In genomic region chr6:56851104-56851503, GRCh38 we compare ENCODE assay signal across 7 cellular contexts.
A peak's percentile ranks its signal among the peaks of the same experiment; 100 is the strongest.
DNase-seq lines count a peak whose midpoint lies in the region; ATAC-seq lines count a peak whose summit lies in the region.

No MANE protein-coding gene starts in this region.

- DNase-seq in activated naive CD8-positive, alpha-beta T cell treated with anti-CD3 and anti-CD28 coated beads, Interleukin-2, amount 10 ng/mL, durations not matched to agents 7 days and 5 days = no peak
- DNase-seq in skeletal muscle cell (ENCODE audit: low read depth) = no peak
- DNase-seq in ureter (ENCODE audit: low spot score) = no peak
- no peak for DNase-seq in NCI-H2081 (lab: John Stamatoyannopoulos, UW)
- no peak for DNase-seq in middle frontal gyrus (ENCODE audit: extremely low spot score, low spot score)

- peak overlapping the region; percentile 70 for H3K4me3 Mint-ChIP-seq in activated naive CD8-positive, alpha-beta T cell treated with anti-CD3 and anti-CD28 coated beads, Interleukin-2, amount 10 ng/mL, durations not matched to agents 7 days and 5 days

- H3K4me3 ChIP-seq in iPS-11a (ENCODE audit: low read depth, low read length) (peak overlapping the region; percentile 53), skeletal muscle cell (ENCODE audit: low read depth, low read length) (peak overlapping the region; percentile 63)

- H3K27ac Mint-ChIP-seq in activated naive CD8-positive, alpha-beta T cell treated with anti-CD3 and anti-CD28 coated beads, Interleukin-2, amount 10 ng/mL, durations not matched to agents 7 days and 5 days = no peak overlapping the region

- H3K27me3 Mint-ChIP-seq in activated naive CD8-positive, alpha-beta T cell treated with anti-CD3 and anti-CD28 coated beads, Interleukin-2, amount 10 ng/mL, durations not matched to agents 7 days and 5 days = peaks cover 47% of the 10 kb centered on the region

- H3K9me3 Mint-ChIP-seq in activated naive CD8-positive, alpha-beta T cell treated with anti-CD3 and anti-CD28 coated beads, Interleukin-2, amount 10 ng/mL, durations not matched to agents 7 days and 5 days = no peaks in the 10 kb centered on the region

- ATAC-seq in GM21576 (IDR thresholded peaks at IDR 0.05; ENCODE audit: unreplicated experiment) = peak; percentile 1
- no peak for ATAC-seq in activated naive CD8-positive, alpha-beta T cell treated with anti-CD3 and anti-CD28 coated beads, Interleukin-2, amount 10 ng/mL, durations not matched to agents 7 days and 5 days (ENCODE audit: low read depth)

- peaks cover 19% of the 10 kb centered on the region for H3K4me1 Mint-ChIP-seq in activated naive CD8-positive, alpha-beta T cell treated with anti-CD3 and anti-CD28 coated beads, Interleukin-2, amount 10 ng/mL, durations not matched to agents 7 days and 5 days

- H3K36me3 Mint-ChIP-seq in activated naive CD8-positive, alpha-beta T cell treated with anti-CD3 and anti-CD28 coated beads, Interleukin-2, amount 10 ng/mL, durations not matched to agents 7 days and 5 days = no peaks in the 10 kb centered on the region

- POLR2A ChIA-PET in activated naive CD8-positive, alpha-beta T cell treated with anti-CD3 and anti-CD28 coated beads, Interleukin-2, amount 10 ng/mL, durations not matched to agents 7 days and 5 days (lab: Charles Lee) = interaction anchor here (1.0 kb wide), 1 partner anchor 139 kb away, joined by 3 read pairs; no protein-coding TSS in a partner anchor
